8 cellular contexts compared by ENCODE assay signal in genomic region chr4:54440394-54441223, GRCh38.
DNase-seq lines count a peak whose midpoint lies in the region; ATAC-seq, FAIRE-seq and TF ChIP-seq lines count a peak whose summit lies in the region.

No MANE protein-coding gene starts in this region.

- H3K9me3 ChIP-seq in T-helper 17 cell (ENCODE audit: control insufficient read depth, low read length, poor library complexity, severe bottlenecking), result no peaks in the 10 kb centered on the region

- no peaks in the 10 kb centered on the region for H3K36me3 Mint-ChIP-seq in activated CD4-positive, alpha-beta memory T cell treated with anti-CD3 and anti-CD28 coated beads, Interleukin-2, amount 10 ng/mL, durations not matched to agents 7 days and 5 days (ENCODE audit: low read depth)
- H3K36me3 Mint-ChIP-seq in T-helper 17 cell (ENCODE audit: low read depth), result peaks cover 2% of the 10 kb centered on the region

- DNase-seq in AML-193 (lab: John Stamatoyannopoulos, UW) (peak; percentile 3 to 11), HEK293T (ENCODE audit: extremely low spot score) (peak; percentile 52), frontal cortex (ENCODE audit: low spot score in 2 of 2) (peak; percentile 14 to 31), putamen (ENCODE audit: low spot score) (peak; percentile 78), T-helper 17 cell (no peak), T-helper 1 cell (no peak)
- DNase-seq in activated CD4-positive, alpha-beta memory T cell treated with anti-CD3 and anti-CD28 coated beads, Interleukin-2, amount 10 ng/mL, durations not matched to agents 7 days and 5 days, result no peak

- H3K27ac Mint-ChIP-seq in activated CD4-positive, alpha-beta memory T cell treated with anti-CD3 and anti-CD28 coated beads, Interleukin-2, amount 10 ng/mL, durations not matched to agents 7 days and 5 days, result no peak overlapping the region
- H3K27ac Mint-ChIP-seq in T-helper 17 cell, result no peak overlapping the region

- no peaks in the 10 kb centered on the region for H3K4me1 Mint-ChIP-seq in activated CD4-positive, alpha-beta memory T cell treated with anti-CD3 and anti-CD28 coated beads, Interleukin-2, amount 10 ng/mL, durations not matched to agents 7 days and 5 days
- H3K4me1 Mint-ChIP-seq in T-helper 17 cell, result no peaks in the 10 kb centered on the region

- H3K27me3 Mint-ChIP-seq in activated CD4-positive, alpha-beta memory T cell treated with anti-CD3 and anti-CD28 coated beads, Interleukin-2, amount 10 ng/mL, durations not matched to agents 7 days and 5 days, result peaks cover 7% of the 10 kb centered on the region
- H3K27me3 Mint-ChIP-seq in T-helper 17 cell, result peaks cover 40% of the 10 kb centered on the region

- ATAC-seq in SK-N-SH treated with all-trans-retinoic acid at 6 μM for 48 hours, result 0 out of 3 replicates have a peak, but pooled peaks have one; percentile 35
- no peak for ATAC-seq in T-helper 17 cell

- POLR2A ChIA-PET in HEK293T (lab: Yijun Ruan, JAX), result no interaction called here
- POLR2A ChIA-PET in activated CD4-positive, alpha-beta memory T cell treated with anti-CD3 and anti-CD28 coated beads, Interleukin-2, amount 10 ng/mL, durations not matched to agents 7 days and 5 days (lab: Charles Lee), result no interaction called here

- no peaks in the 10 kb centered on the region for H3K9me3 Mint-ChIP-seq in activated CD4-positive, alpha-beta memory T cell treated with anti-CD3 and anti-CD28 coated beads, Interleukin-2, amount 10 ng/mL, durations not matched to agents 7 days and 5 days

- peak; percentile 96 for FAIRE-seq in frontal cortex (lab: Jason Lieb, UNC)

- no peak overlapping the region for H3K4me3 Mint-ChIP-seq in activated CD4-positive, alpha-beta memory T cell treated with anti-CD3 and anti-CD28 coated beads, Interleukin-2, amount 10 ng/mL, durations not matched to agents 7 days and 5 days
- no peak overlapping the region for H3K4me3 Mint-ChIP-seq in T-helper 17 cell

- CTCF ChIA-PET in HEK293T (lab: Yijun Ruan, JAX), result no interaction called here
- CTCF ChIA-PET in activated CD4-positive, alpha-beta memory T cell treated with anti-CD3 and anti-CD28 coated beads, Interleukin-2, amount 10 ng/mL, durations not matched to agents 7 days and 5 days (lab: Charles Lee), result interaction anchor here (0.6 to 1.4 kb wide), 4 partner anchors 9 to 207 kb away, joined by 3 to 5 read pairs (median 4); no protein-coding TSS in a partner anchor

TF ChIP-seq in HEK293T, 16 proteins besides CTCF, POLR2A, EP300 and RAD21:
- TF ChIP-seq BHLHE40 (IDR thresholded peaks at IDR 0.05; ENCODE audit: borderline replicate concordance) (no peak), TARDBP (IDR thresholded peaks at IDR 0.05) (no peak), FOXA1 (IDR thresholded peaks at IDR 0.05) (no peak), LEF1 (IDR thresholded peaks at IDR 0.05; ENCODE audit: borderline replicate concordance) (no peak), CTBP1 (IDR thresholded peaks at IDR 0.05; ENCODE audit: borderline replicate concordance) (no peak), ELF4 (IDR thresholded peaks at IDR 0.05) (no peak), SP1 (IDR thresholded peaks at IDR 0.05) (no peak), FOXK2 (IDR thresholded peaks at IDR 0.05) (no peak), NFRKB (IDR thresholded peaks at IDR 0.05) (no peak), ZNF384 (IDR thresholded peaks at IDR 0.05) (no peak), SUZ12 (IDR thresholded peaks at IDR 0.05) (no peak), L3MBTL2 (conservative IDR thresholded peaks at IDR 0.05) (no peak), ARNT (IDR thresholded peaks at IDR 0.05) (no peak)
- TF ChIP-seq, protein P1, sequence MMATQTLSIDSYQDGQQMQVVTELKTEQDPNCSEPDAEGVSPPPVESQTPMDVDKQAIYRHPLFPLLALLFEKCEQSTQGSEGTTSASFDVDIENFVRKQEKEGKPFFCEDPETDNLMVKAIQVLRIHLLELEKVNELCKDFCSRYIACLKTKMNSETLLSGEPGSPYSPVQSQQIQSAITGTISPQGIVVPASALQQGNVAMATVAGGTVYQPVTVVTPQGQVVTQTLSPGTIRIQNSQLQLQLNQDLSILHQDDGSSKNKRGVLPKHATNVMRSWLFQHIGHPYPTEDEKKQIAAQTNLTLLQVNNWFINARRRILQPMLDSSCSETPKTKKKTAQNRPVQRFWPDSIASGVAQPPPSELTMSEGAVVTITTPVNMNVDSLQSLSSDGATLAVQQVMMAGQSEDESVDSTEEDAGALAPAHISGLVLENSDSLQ (IDR thresholded peaks at IDR 0.05), result no peak

TF ChIP-seq in SK-N-SH treated with all-trans-retinoic acid at 6 μM for 48 hours, 23 proteins besides CTCF, POLR2A, EP300 and RAD21:
- no peak for TF ChIP-seq ZNF70 (CRISPR knock-in tag; IDR thresholded peaks at IDR 0.05)
- no peak for TF ChIP-seq ZFP30 (CRISPR knock-in tag; IDR thresholded peaks at IDR 0.05)
- no peak for TF ChIP-seq ZNF565 (CRISPR knock-in tag; conservative IDR thresholded peaks at IDR 0.05; ENCODE audit: low read depth)
- no peak for TF ChIP-seq ISL1 (CRISPR knock-in tag; IDR thresholded peaks at IDR 0.05)
- TF ChIP-seq SNAI2 (CRISPR knock-in tag; IDR thresholded peaks at IDR 0.05), result no peak
- TF ChIP-seq, protein P2, sequence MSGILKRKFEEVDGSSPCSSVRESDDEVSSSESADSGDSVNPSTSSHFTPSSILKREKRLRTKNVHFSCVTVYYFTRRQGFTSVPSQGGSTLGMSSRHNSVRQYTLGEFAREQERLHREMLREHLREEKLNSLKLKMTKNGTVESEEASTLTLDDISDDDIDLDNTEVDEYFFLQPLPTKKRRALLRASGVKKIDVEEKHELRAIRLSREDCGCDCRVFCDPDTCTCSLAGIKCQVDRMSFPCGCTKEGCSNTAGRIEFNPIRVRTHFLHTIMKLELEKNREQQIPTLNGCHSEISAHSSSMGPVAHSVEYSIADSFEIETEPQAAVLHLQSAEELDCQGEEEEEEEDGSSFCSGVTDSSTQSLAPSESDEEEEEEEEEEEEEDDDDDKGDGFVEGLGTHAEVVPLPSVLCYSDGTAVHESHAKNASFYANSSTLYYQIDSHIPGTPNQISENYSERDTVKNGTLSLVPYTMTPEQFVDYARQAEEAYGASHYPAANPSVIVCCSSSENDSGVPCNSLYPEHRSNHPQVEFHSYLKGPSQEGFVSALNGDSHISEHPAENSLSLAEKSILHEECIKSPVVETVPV (CRISPR knock-in tag; IDR thresholded peaks at IDR 0.05), result no peak
- TF ChIP-seq PPARA (CRISPR knock-in tag; IDR thresholded peaks at IDR 0.05; ENCODE audit: borderline replicate concordance), result no peak
- TF ChIP-seq ZFP3 (CRISPR knock-in tag; IDR thresholded peaks at IDR 0.05), result no peak
- TF ChIP-seq TCF4 (CRISPR knock-in tag; IDR thresholded peaks at IDR 0.05; ENCODE audit: borderline replicate concordance), result no peak
- no peak for TF ChIP-seq ESRRG (CRISPR knock-in tag; IDR thresholded peaks at IDR 0.05)
- TF ChIP-seq ARNTL (CRISPR knock-in tag; IDR thresholded peaks at IDR 0.05; ENCODE audit: borderline replicate concordance, low read depth), result no peak
- TF ChIP-seq GLIS3 (CRISPR knock-in tag; IDR thresholded peaks at IDR 0.05), result no peak
- TF ChIP-seq CSDC2 (CRISPR knock-in tag; IDR thresholded peaks at IDR 0.05), result no peak
- no peak for TF ChIP-seq ZC3H10 (CRISPR knock-in tag; IDR thresholded peaks at IDR 0.05)
- no peak for TF ChIP-seq RARB (CRISPR knock-in tag; IDR thresholded peaks at IDR 0.05)
- no peak for TF ChIP-seq OSR1 (CRISPR knock-in tag; IDR thresholded peaks at IDR 0.05)
- TF ChIP-seq, protein P3, sequence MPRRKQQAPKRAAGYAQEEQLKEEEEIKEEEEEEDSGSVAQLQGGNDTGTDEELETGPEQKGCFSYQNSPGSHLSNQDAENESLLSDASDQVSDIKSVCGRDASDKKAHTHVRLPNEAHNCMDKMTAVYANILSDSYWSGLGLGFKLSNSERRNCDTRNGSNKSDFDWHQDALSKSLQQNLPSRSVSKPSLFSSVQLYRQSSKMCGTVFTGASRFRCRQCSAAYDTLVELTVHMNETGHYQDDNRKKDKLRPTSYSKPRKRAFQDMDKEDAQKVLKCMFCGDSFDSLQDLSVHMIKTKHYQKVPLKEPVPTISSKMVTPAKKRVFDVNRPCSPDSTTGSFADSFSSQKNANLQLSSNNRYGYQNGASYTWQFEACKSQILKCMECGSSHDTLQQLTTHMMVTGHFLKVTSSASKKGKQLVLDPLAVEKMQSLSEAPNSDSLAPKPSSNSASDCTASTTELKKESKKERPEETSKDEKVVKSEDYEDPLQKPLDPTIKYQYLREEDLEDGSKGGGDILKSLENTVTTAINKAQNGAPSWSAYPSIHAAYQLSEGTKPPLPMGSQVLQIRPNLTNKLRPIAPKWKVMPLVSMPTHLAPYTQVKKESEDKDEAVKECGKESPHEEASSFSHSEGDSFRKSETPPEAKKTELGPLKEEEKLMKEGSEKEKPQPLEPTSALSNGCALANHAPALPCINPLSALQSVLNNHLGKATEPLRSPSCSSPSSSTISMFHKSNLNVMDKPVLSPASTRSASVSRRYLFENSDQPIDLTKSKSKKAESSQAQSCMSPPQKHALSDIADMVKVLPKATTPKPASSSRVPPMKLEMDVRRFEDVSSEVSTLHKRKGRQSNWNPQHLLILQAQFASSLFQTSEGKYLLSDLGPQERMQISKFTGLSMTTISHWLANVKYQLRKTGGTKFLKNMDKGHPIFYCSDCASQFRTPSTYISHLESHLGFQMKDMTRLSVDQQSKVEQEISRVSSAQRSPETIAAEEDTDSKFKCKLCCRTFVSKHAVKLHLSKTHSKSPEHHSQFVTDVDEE (CRISPR knock-in tag; IDR thresholded peaks at IDR 0.05), result no peak
- no peak for TF ChIP-seq TOX (CRISPR knock-in tag; IDR thresholded peaks at IDR 0.05; ENCODE audit: borderline replicate concordance)

Comparison
In these comparisons a context has a peak if more than half of its experiments do, and no peak if none do; other contexts are left out.
1. DNase-seq: peak in AML-193 (2 of 2), HEK293T (single experiment), frontal cortex (2 of 2) and putamen (single experiment); none in activated CD4-positive, alpha-beta memory T cell treated with anti-CD3 and anti-CD28 coated beads, Interleukin-2, amount 10 ng/mL, durations not matched to agents 7 days and 5 days (single experiment), T-helper 17 cell (0 of 3) and T-helper 1 cell (0 of 5).